22 cellular contexts compared by ENCODE assay signal in the genomic region with DNA sequence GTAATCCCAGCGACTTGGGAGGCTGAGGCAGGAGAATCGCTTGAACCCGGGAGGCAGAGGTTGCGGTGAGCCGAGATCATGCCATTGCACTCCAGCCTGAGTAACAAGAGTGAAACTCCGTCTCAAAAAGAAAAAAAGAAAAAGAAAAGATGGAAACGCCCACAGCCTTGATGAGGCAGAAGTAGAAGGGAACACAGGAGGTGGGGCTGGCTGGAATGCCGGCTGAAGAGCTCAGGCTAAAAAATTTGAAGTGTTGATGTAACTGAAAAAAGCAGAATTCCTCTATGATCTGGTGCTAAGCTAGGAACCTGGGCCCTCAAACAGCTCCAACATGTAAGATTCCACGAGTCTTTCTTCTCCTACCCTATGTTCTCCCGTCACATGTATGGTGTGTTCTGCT. TPM values are rescaled to one million over a fixed set of nuclear protein-coding genes. Genes with fewer than 3 reads are reported as not detected.
DNase-seq lines count a peak whose midpoint lies in the region; ATAC-seq, FAIRE-seq and TF ChIP-seq lines count a peak whose summit lies in the region.
"Had no signal": no experiment of that assay in that cellular context is flagged by ENCODE, and none has a peak within 500 bp of the region (broad histone marks: within the 10 kb centered on the region; RNA-seq: fewer than 3 reads in every experiment).

No MANE protein-coding gene starts in this region.

- peak; percentile 13 for ATAC-seq in left lung
- peak; percentile 29 for ATAC-seq in upper lobe of right lung
- no peak for ATAC-seq in GM18861 (IDR thresholded peaks at IDR 0.05; ENCODE audit: unreplicated experiment)
- ATAC-seq: body of pancreas; left colon; mucosa of descending colon; SK-N-SH treated with all-trans-retinoic acid at 6 μM for 48 hours; stimulated activated memory B cell treated with anti-CD40 and anti-IgM and Interleukin-4, amounts not matched to agents 10 μg/mL and 1 μg/mL and 100 μg/mL, for 72 hours had no signal

- H3K27me3 ChIP-seq in bronchial epithelial cell (ENCODE audit: control insufficient read depth, insufficient read depth, low read length): no peaks in the 10 kb centered on the region
- H3K27me3 ChIP-seq in left lung: no peaks in the 10 kb centered on the region
- H3K27me3 ChIP-seq in upper lobe of right lung: no peaks in the 10 kb centered on the region
- H3K27me3 ChIP-seq: body of pancreas had no signal

- H3K4me3 Mint-ChIP-seq in activated T-cell treated with anti-CD3 and anti-CD28 coated beads, Interleukin-2, amount 50 U/mL, for 24 hours: no peak overlapping the region
- H3K4me3 Mint-ChIP-seq: activated B cell treated with CpG ODN at 0.5 μM for 24 hours; activated CD4-positive, alpha-beta memory T cell treated with anti-CD3 and anti-CD28 coated beads for 36 hours; IgD-negative memory B cell; stimulated activated memory B cell treated with anti-CD40 and anti-IgM and Interleukin-4, amounts not matched to agents 10 μg/mL and 1 μg/mL and 100 μg/mL, for 72 hours; T-helper 2 cell treated with Interferon-gamma antibody and Interleukin-4, amounts not matched to agents 5 μg/mL and 100 μg/mL, for 36 hours had no signal

- H3K9me3 Mint-ChIP-seq in activated T-cell treated with anti-CD3 and anti-CD28 coated beads, Interleukin-2, amount 50 U/mL, for 24 hours: no peaks in the 10 kb centered on the region
- H3K9me3 Mint-ChIP-seq: activated B cell treated with CpG ODN at 0.5 μM for 24 hours; activated CD4-positive, alpha-beta memory T cell treated with anti-CD3 and anti-CD28 coated beads for 36 hours; IgD-negative memory B cell; stimulated activated memory B cell treated with anti-CD40 and anti-IgM and Interleukin-4, amounts not matched to agents 10 μg/mL and 1 μg/mL and 100 μg/mL, for 72 hours; T-helper 2 cell treated with Interferon-gamma antibody and Interleukin-4, amounts not matched to agents 5 μg/mL and 100 μg/mL, for 36 hours had no signal

- no peaks in the 10 kb centered on the region for H3K27me3 Mint-ChIP-seq in activated T-cell treated with anti-CD3 and anti-CD28 coated beads, Interleukin-2, amount 50 U/mL, for 24 hours
- H3K27me3 Mint-ChIP-seq: activated B cell treated with CpG ODN at 0.5 μM for 24 hours; activated CD4-positive, alpha-beta memory T cell treated with anti-CD3 and anti-CD28 coated beads for 36 hours; IgD-negative memory B cell; stimulated activated memory B cell treated with anti-CD40 and anti-IgM and Interleukin-4, amounts not matched to agents 10 μg/mL and 1 μg/mL and 100 μg/mL, for 72 hours had no signal

- H3K4me1 Mint-ChIP-seq in activated T-cell treated with anti-CD3 and anti-CD28 coated beads, Interleukin-2, amount 50 U/mL, for 24 hours (ENCODE audit: low read depth): peaks cover 67% of the 10 kb centered on the region

- TF ChIP-seq CTCF in bronchial epithelial cell (IDR thresholded peaks at IDR 0.05; ENCODE audit: insufficient read depth, low read length, severe bottlenecking): no peak
- TF ChIP-seq CTCF in left lung (IDR thresholded peaks at IDR 0.05): no peak
- TF ChIP-seq CTCF in upper lobe of right lung (IDR thresholded peaks at IDR 0.05): no peak

- H3K27ac Mint-ChIP-seq in activated T-cell treated with anti-CD3 and anti-CD28 coated beads, Interleukin-2, amount 50 U/mL, for 24 hours: peak overlapping the region; percentile 26
- H3K27ac Mint-ChIP-seq: activated B cell treated with CpG ODN at 0.5 μM for 24 hours; stimulated activated memory B cell treated with anti-CD40 and anti-IgM and Interleukin-4, amounts not matched to agents 10 μg/mL and 1 μg/mL and 100 μg/mL, for 72 hours had no signal

- H3K27ac ChIP-seq in left lung: peak overlapping the region in 1 of 2 donors; percentile 9
- no peak overlapping the region for H3K27ac ChIP-seq in upper lobe of right lung

- DNase-seq in activated T-cell treated with anti-CD3 and anti-CD28 coated beads, Interleukin-2, amount 50 U/mL, for 24 hours: no peak
- DNase-seq in activated T-cell treated with anti-CD3 and anti-CD28 coated beads, Interleukin-2, amount 50 U/mL, for 48 hours: no peak
- DNase-seq in bronchial epithelial cell (ENCODE audit: low read depth) (peak; percentile 29), left lung (no peak), upper lobe of right lung (no peak), HK-2 (ENCODE audit: unreplicated experiment) (no peak)
- DNase-seq in activated naive CD4-positive, alpha-beta T cell (lab: John Stamatoyannopoulos, UW): no peak
- DNase-seq: 8988T; activated B cell treated with CpG ODN at 0.5 μM for 24 hours; activated CD4-positive, alpha-beta memory T cell treated with anti-CD3 and anti-CD28 coated beads for 36 hours; activated naive CD4-positive, alpha-beta T cell treated with anti-CD3 and anti-CD28 coated beads, Interleukin-2, amount 50 U/mL, for 16 hours; body of pancreas; dermis blood vessel endothelial cell; left colon; mucosa of descending colon; NCI-H1417 treated with DMSO at 0.1 percent for 48 hours; NCI-H524 had no signal

- H3K4me3 ChIP-seq in bronchial epithelial cell (ENCODE audit: low read depth, low read length) (no peak overlapping the region), left lung (no peak overlapping the region), upper lobe of right lung (no peak overlapping the region)
- H3K4me3 ChIP-seq: body of pancreas, mucosa of descending colon had no signal

- peaks cover 16 to 39% of the 10 kb centered on the region in 2 donors for H3K4me1 ChIP-seq in left lung
- H3K4me1 ChIP-seq in upper lobe of right lung: peaks cover 34% of the 10 kb centered on the region
- H3K4me1 ChIP-seq: body of pancreas had no signal

- no peaks in the 10 kb centered on the region for H3K36me3 ChIP-seq in bronchial epithelial cell (ENCODE audit: control insufficient read depth, insufficient read depth, low read length)
- peaks cover 0 to 7% of the 10 kb centered on the region in 2 donors for H3K36me3 ChIP-seq in left lung
- peaks cover 5% of the 10 kb centered on the region for H3K36me3 ChIP-seq in upper lobe of right lung

- intact Hi-C loops in left lung (cut with DNase I): no loop called here
- intact Hi-C loops in upper lobe of right lung (cut with DNase I): no loop called here

- no peak for FAIRE-seq in bronchial epithelial cell (lab: Jason Lieb, UNC)

- H3K9me3 ChIP-seq in left lung: no peaks in the 10 kb centered on the region
- no peaks in the 10 kb centered on the region for H3K9me3 ChIP-seq in upper lobe of right lung
- H3K9me3 ChIP-seq: body of pancreas, mucosa of descending colon had no signal

- H3K36me3 Mint-ChIP-seq in activated T-cell treated with anti-CD3 and anti-CD28 coated beads, Interleukin-2, amount 50 U/mL, for 24 hours (ENCODE audit: low read depth): peaks cover 50% of the 10 kb centered on the region
- H3K36me3 Mint-ChIP-seq: IgD-negative memory B cell had no signal

RNA-seq across cellular contexts. Expression of a gene that starts 53.6 kb away (rescaled TPM):
- 23.9 and 26.6 TPM in 2 replicates for total RNA-seq in bronchial epithelial cell
- 10 to 100 TPM; 16.4 to 21.1 TPM for total RNA-seq in left lung
- total RNA-seq in upper lobe of right lung: 20.9 TPM

RNA-seq across cellular contexts. Expression of a gene that starts 53.8 kb away (rescaled TPM):
- 45.2 and 54.8 TPM in 2 replicates for total RNA-seq in bronchial epithelial cell
- 10 to 100 TPM; 43.2 to 62.8 TPM for total RNA-seq in left lung
- 39.1 TPM for total RNA-seq in upper lobe of right lung
